In the genomic region with DNA sequence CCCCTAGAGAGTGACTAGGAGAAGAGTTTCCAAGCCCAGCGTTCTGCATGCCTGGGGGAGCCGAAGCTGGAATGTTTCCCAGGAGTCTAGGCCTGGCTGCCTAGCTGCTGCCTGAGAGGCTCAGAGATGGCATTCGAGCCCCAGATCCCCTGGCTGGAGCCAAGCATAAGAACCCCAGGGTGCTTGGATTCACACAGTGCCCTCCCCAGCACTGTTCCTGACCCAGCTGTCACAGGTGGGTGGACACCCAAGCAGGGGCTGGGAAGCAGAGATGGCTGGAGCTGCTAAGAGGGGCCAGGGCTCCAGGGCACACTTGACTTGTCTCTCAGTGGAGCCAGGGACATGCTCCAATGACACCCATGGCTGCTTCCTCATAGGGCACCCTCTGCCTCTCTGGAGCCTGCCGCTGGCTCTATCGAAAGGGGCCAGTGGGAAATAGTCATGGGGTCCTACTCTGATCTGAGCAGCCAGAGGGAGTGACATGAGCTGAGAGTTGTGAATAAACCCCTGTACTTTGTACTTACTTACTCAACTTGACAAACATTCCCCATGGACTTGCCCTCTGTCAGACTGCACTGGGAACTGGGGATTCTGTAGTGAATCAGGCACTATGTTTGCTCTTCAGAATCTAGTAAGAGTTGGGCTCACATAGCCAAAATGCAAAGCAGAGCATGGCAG, we compare ENCODE assay signal across 1 cellular context.
A peak's percentile ranks its signal among the peaks of the same experiment; 100 is the strongest.
TF ChIP-seq lines count a peak whose summit lies in the region.

No MANE protein-coding gene starts in this region.

TF ChIP-seq in HepG2, 621 proteins besides CTCF, POLR2A, EP300 and RAD21 (continued from another document and continues in another):
- TF ChIP-seq, protein P1, sequence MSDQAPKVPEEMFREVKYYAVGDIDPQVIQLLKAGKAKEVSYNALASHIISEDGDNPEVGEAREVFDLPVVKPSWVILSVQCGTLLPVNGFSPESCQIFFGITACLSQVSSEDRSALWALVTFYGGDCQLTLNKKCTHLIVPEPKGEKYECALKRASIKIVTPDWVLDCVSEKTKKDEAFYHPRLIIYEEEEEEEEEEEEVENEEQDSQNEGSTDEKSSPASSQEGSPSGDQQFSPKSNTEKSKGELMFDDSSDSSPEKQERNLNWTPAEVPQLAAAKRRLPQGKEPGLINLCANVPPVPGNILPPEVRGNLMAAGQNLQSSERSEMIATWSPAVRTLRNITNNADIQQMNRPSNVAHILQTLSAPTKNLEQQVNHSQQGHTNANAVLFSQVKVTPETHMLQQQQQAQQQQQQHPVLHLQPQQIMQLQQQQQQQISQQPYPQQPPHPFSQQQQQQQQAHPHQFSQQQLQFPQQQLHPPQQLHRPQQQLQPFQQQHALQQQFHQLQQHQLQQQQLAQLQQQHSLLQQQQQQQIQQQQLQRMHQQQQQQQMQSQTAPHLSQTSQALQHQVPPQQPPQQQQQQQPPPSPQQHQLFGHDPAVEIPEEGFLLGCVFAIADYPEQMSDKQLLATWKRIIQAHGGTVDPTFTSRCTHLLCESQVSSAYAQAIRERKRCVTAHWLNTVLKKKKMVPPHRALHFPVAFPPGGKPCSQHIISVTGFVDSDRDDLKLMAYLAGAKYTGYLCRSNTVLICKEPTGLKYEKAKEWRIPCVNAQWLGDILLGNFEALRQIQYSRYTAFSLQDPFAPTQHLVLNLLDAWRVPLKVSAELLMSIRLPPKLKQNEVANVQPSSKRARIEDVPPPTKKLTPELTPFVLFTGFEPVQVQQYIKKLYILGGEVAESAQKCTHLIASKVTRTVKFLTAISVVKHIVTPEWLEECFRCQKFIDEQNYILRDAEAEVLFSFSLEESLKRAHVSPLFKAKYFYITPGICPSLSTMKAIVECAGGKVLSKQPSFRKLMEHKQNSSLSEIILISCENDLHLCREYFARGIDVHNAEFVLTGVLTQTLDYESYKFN (CRISPR knock-in tag; conservative IDR thresholded peaks at IDR 0.05) = peak; percentile 89
- TF ChIP-seq CBX5 (CRISPR knock-in tag; IDR thresholded peaks at IDR 0.05; ENCODE audit: borderline replicate concordance) = no peak
- TF ChIP-seq, protein P2, sequence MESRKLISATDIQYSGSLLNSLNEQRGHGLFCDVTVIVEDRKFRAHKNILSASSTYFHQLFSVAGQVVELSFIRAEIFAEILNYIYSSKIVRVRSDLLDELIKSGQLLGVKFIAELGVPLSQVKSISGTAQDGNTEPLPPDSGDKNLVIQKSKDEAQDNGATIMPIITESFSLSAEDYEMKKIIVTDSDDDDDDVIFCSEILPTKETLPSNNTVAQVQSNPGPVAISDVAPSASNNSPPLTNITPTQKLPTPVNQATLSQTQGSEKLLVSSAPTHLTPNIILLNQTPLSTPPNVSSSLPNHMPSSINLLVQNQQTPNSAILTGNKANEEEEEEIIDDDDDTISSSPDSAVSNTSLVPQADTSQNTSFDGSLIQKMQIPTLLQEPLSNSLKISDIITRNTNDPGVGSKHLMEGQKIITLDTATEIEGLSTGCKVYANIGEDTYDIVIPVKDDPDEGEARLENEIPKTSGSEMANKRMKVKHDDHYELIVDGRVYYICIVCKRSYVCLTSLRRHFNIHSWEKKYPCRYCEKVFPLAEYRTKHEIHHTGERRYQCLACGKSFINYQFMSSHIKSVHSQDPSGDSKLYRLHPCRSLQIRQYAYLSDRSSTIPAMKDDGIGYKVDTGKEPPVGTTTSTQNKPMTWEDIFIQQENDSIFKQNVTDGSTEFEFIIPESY (CRISPR knock-in tag; IDR thresholded peaks at IDR 0.05) = no peak
- TF ChIP-seq, protein P3, sequence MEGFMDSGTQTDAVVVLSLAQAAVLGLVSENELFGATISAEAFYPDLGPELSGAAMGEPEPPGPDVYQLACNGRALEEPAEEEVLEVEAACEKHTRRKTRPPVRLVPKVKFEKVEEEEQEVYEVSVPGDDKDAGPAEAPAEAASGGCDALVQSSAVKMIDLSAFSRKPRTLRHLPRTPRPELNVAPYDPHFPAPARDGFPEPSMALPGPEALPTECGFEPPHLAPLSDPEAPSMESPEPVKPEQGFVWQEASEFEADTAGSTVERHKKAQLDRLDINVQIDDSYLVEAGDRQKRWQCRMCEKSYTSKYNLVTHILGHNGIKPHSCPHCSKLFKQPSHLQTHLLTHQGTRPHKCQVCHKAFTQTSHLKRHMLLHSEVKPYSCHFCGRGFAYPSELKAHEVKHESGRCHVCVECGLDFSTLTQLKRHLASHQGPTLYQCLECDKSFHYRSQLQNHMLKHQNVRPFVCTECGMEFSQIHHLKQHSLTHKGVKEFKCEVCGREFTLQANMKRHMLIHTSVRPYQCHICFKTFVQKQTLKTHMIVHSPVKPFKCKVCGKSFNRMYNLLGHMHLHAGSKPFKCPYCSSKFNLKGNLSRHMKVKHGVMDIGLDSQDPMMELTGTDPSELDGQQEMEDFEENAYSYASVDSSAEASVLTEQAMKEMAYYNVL (CRISPR knock-in tag; IDR thresholded peaks at IDR 0.05; ENCODE audit: borderline replicate concordance) = peak; percentile 79; the same call in 1 of the 2 replicates
- no peak for TF ChIP-seq PHF5A (CRISPR knock-in tag; IDR thresholded peaks at IDR 0.05; ENCODE audit: low read depth, unreplicated experiment)
- 0 out of 2 replicates have a peak, but pooled peaks have one; percentile 22 for TF ChIP-seq HOXA3 (CRISPR knock-in tag; IDR thresholded peaks at IDR 0.05)
- peak; percentile 92 for TF ChIP-seq HNF4G (IDR thresholded peaks at IDR 0.05; ENCODE audit: borderline replicate concordance, low read depth, low read length)
- peak; percentile 57; the same call in 1 of the 2 replicates for TF ChIP-seq HNF4G (CRISPR knock-in tag; IDR thresholded peaks at IDR 0.05; ENCODE audit: borderline replicate concordance, low read depth)
- TF ChIP-seq REPIN1 (CRISPR knock-in tag; IDR thresholded peaks at IDR 0.05; ENCODE audit: borderline replicate concordance, low read depth) = peak; percentile 64
- TF ChIP-seq ZNF256 (CRISPR knock-in tag; conservative IDR thresholded peaks at IDR 0.05) = 0 out of 2 replicates have a peak, but pooled peaks have one; percentile 41
- no peak for TF ChIP-seq ZNF775 (CRISPR knock-in tag; IDR thresholded peaks at IDR 0.05; ENCODE audit: borderline replicate concordance)
- TF ChIP-seq MAZ (IDR thresholded peaks at IDR 0.05; ENCODE audit: borderline replicate concordance, low read depth, low read length) = no peak
- no peak; the same call in 1 of the 2 replicates for TF ChIP-seq MAZ (CRISPR knock-in tag; IDR thresholded peaks at IDR 0.05; ENCODE audit: low read depth)
- TF ChIP-seq, protein P4, sequence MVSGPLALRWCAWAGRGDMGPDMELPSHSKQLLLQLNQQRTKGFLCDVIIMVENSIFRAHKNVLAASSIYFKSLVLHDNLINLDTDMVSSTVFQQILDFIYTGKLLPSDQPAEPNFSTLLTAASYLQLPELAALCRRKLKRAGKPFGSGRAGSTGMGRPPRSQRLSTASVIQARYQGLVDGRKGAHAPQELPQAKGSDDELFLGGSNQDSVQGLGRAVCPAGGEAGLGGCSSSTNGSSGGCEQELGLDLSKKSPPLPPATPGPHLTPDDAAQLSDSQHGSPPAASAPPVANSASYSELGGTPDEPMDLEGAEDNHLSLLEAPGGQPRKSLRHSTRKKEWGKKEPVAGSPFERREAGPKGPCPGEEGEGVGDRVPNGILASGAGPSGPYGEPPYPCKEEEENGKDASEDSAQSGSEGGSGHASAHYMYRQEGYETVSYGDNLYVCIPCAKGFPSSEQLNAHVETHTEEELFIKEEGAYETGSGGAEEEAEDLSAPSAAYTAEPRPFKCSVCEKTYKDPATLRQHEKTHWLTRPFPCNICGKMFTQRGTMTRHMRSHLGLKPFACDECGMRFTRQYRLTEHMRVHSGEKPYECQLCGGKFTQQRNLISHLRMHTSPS (CRISPR knock-in tag; IDR thresholded peaks at IDR 0.05; ENCODE audit: low read depth) = peak; percentile 72; the same call in 1 of the 2 replicates
- no peak; the same call in 1 of the 2 replicates for TF ChIP-seq ZNF616 (CRISPR knock-in tag; IDR thresholded peaks at IDR 0.05; ENCODE audit: low read depth)
- TF ChIP-seq ZNF839 (CRISPR knock-in tag; IDR thresholded peaks at IDR 0.05; ENCODE audit: borderline replicate concordance) = no peak
- no peak; the same call in 1 of the 2 replicates for TF ChIP-seq ZNF274 (CRISPR knock-in tag; IDR thresholded peaks at IDR 0.05)
- 0 out of 2 replicates have a peak, but pooled peaks have one; percentile 47 for TF ChIP-seq RCOR2 (CRISPR knock-in tag; IDR thresholded peaks at IDR 0.05)
- TF ChIP-seq, protein P5, sequence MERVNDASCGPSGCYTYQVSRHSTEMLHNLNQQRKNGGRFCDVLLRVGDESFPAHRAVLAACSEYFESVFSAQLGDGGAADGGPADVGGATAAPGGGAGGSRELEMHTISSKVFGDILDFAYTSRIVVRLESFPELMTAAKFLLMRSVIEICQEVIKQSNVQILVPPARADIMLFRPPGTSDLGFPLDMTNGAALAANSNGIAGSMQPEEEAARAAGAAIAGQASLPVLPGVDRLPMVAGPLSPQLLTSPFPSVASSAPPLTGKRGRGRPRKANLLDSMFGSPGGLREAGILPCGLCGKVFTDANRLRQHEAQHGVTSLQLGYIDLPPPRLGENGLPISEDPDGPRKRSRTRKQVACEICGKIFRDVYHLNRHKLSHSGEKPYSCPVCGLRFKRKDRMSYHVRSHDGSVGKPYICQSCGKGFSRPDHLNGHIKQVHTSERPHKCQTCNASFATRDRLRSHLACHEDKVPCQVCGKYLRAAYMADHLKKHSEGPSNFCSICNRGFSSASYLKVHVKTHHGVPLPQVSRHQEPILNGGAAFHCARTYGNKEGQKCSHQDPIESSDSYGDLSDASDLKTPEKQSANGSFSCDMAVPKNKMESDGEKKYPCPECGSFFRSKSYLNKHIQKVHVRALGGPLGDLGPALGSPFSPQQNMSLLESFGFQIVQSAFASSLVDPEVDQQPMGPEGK (CRISPR knock-in tag; IDR thresholded peaks at IDR 0.05) = peak; percentile 49
- TF ChIP-seq, protein P6, sequence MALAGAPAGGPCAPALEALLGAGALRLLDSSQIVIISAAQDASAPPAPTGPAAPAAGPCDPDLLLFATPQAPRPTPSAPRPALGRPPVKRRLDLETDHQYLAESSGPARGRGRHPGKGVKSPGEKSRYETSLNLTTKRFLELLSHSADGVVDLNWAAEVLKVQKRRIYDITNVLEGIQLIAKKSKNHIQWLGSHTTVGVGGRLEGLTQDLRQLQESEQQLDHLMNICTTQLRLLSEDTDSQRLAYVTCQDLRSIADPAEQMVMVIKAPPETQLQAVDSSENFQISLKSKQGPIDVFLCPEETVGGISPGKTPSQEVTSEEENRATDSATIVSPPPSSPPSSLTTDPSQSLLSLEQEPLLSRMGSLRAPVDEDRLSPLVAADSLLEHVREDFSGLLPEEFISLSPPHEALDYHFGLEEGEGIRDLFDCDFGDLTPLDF (CRISPR knock-in tag; IDR thresholded peaks at IDR 0.05) = no peak
- TF ChIP-seq, protein P7, sequence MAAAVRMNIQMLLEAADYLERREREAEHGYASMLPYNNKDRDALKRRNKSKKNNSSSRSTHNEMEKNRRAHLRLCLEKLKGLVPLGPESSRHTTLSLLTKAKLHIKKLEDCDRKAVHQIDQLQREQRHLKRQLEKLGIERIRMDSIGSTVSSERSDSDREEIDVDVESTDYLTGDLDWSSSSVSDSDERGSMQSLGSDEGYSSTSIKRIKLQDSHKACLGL (CRISPR knock-in tag; IDR thresholded peaks at IDR 0.05) = no peak
- TF ChIP-seq ZMYM3 (CRISPR knock-in tag; IDR thresholded peaks at IDR 0.05) = peak; percentile 79; the same call in 1 of the 2 replicates
- no peak for TF ChIP-seq CBX2 (IDR thresholded peaks at IDR 0.05; ENCODE audit: low read depth, low read length)
- no peak for TF ChIP-seq CBX2 (CRISPR knock-in tag; IDR thresholded peaks at IDR 0.05; ENCODE audit: low read depth)
- TF ChIP-seq ZSCAN9 (CRISPR knock-in tag; IDR thresholded peaks at IDR 0.05; ENCODE audit: borderline replicate concordance) = peak; percentile 40; the same call in 1 of the 2 replicates
- peak; percentile 92 for TF ChIP-seq ZBTB7B (CRISPR knock-in tag; IDR thresholded peaks at IDR 0.05)
- 0 out of 2 replicates have a peak, but pooled peaks have one; percentile 37 for TF ChIP-seq ZNF232 (CRISPR knock-in tag; IDR thresholded peaks at IDR 0.05; ENCODE audit: borderline replicate concordance)
- peak; percentile 26; the same call in 1 of the 2 replicates for TF ChIP-seq HDAC1 (CRISPR knock-in tag; IDR thresholded peaks at IDR 0.05)
- TF ChIP-seq PAWR (CRISPR knock-in tag; IDR thresholded peaks at IDR 0.05; ENCODE audit: borderline replicate concordance) = no peak
- no peak for TF ChIP-seq ZNF746 (CRISPR knock-in tag; IDR thresholded peaks at IDR 0.05)
- TF ChIP-seq SNAPC2 (CRISPR knock-in tag; IDR thresholded peaks at IDR 0.05) = no peak
- no peak for TF ChIP-seq SYNCRIP (IDR thresholded peaks at IDR 0.05; ENCODE audit: insufficient read depth, low read depth, low read length)
- TF ChIP-seq NCOA2 (CRISPR knock-in tag; IDR thresholded peaks at IDR 0.05) = peak; percentile 66
- TF ChIP-seq, protein P8, sequence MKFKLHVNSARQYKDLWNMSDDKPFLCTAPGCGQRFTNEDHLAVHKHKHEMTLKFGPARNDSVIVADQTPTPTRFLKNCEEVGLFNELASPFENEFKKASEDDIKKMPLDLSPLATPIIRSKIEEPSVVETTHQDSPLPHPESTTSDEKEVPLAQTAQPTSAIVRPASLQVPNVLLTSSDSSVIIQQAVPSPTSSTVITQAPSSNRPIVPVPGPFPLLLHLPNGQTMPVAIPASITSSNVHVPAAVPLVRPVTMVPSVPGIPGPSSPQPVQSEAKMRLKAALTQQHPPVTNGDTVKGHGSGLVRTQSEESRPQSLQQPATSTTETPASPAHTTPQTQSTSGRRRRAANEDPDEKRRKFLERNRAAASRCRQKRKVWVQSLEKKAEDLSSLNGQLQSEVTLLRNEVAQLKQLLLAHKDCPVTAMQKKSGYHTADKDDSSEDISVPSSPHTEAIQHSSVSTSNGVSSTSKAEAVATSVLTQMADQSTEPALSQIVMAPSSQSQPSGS (CRISPR knock-in tag; IDR thresholded peaks at IDR 0.05) = peak; percentile 67; the same call in 1 of the 2 replicates
- TF ChIP-seq, protein P9, sequence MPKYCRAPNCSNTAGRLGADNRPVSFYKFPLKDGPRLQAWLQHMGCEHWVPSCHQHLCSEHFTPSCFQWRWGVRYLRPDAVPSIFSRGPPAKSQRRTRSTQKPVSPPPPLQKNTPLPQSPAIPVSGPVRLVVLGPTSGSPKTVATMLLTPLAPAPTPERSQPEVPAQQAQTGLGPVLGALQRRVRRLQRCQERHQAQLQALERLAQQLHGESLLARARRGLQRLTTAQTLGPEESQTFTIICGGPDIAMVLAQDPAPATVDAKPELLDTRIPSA (CRISPR knock-in tag; IDR thresholded peaks at IDR 0.05; ENCODE audit: borderline replicate concordance) = no peak
- no peak for TF ChIP-seq ATF1 (CRISPR knock-in tag; IDR thresholded peaks at IDR 0.05)
- no peak for TF ChIP-seq KMT2B (CRISPR knock-in tag; IDR thresholded peaks at IDR 0.05)
- TF ChIP-seq, protein P10, sequence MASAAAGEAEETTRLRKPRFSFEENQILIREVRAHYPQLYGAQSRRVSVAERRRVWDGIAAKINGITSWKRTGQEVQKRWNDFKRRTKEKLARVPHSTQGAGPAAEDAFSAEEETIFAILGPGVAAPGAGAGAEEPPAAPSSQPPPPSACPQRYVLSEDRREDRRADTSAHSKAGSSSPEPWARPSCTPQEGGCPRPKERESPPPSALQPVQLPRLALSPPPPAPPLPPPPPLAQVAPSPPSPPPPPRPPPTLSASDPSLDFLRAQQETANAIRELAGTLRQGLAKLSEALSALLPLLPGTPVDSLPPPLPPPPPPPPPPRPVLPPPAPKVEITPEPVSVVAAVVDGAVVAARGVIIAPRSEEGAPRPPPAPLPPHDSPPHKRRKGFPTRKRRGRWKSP (CRISPR knock-in tag; IDR thresholded peaks at IDR 0.05) = 0 out of 2 replicates have a peak, but pooled peaks have one; percentile 54
- TF ChIP-seq, protein P11, sequence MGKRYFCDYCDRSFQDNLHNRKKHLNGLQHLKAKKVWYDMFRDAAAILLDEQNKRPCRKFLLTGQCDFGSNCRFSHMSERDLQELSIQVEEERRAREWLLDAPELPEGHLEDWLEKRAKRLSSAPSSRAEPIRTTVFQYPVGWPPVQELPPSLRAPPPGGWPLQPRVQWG (CRISPR knock-in tag; IDR thresholded peaks at IDR 0.05; ENCODE audit: borderline replicate concordance, low read depth) = no peak
- peak; percentile 49; the same call in 1 of the 2 replicates for TF ChIP-seq ZFY (CRISPR knock-in tag; IDR thresholded peaks at IDR 0.05)
- TF ChIP-seq NFE2L1 (CRISPR knock-in tag; IDR thresholded peaks at IDR 0.05; ENCODE audit: borderline replicate concordance) = no peak
- TF ChIP-seq GTF3A (CRISPR knock-in tag; conservative IDR thresholded peaks at IDR 0.05) = no peak
